In the genomic region with DNA sequence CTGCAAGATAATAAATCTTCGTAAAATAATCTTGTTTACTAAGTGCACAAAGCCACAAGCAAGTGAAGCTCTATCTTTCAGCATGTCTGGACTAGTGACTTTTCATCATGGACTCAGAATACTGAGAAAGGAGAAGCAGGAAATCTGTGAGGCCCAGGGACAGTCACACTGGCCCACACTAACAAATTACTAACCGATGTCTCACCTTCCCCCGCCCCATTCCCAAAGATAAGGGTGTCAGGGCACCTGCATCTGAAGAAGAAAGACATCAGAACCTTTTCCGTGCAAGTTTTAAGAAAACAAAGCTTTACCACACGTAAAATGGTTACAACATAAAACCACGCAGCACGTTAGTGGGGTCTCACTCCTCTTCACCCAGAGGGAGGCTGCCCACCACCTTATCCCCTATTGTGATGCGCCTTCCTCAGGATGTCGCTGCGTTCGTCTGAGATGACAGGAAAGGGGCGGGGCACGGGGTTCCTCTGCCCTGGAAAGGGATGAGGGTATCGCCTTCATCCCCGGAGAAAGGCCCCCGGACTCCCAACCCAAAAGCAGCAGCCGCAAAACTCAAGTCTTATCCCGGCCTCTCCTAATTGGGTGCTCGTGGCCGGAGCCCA, we compare ENCODE assay signal across 1 cellular context.
TF ChIP-seq lines count a peak whose summit lies in the region.

No MANE protein-coding gene starts in this region.

TF ChIP-seq in GM23338, 12 proteins besides CTCF, POLR2A, EP300 and RAD21 (continued from another document):
- TF ChIP-seq, protein P1, sequence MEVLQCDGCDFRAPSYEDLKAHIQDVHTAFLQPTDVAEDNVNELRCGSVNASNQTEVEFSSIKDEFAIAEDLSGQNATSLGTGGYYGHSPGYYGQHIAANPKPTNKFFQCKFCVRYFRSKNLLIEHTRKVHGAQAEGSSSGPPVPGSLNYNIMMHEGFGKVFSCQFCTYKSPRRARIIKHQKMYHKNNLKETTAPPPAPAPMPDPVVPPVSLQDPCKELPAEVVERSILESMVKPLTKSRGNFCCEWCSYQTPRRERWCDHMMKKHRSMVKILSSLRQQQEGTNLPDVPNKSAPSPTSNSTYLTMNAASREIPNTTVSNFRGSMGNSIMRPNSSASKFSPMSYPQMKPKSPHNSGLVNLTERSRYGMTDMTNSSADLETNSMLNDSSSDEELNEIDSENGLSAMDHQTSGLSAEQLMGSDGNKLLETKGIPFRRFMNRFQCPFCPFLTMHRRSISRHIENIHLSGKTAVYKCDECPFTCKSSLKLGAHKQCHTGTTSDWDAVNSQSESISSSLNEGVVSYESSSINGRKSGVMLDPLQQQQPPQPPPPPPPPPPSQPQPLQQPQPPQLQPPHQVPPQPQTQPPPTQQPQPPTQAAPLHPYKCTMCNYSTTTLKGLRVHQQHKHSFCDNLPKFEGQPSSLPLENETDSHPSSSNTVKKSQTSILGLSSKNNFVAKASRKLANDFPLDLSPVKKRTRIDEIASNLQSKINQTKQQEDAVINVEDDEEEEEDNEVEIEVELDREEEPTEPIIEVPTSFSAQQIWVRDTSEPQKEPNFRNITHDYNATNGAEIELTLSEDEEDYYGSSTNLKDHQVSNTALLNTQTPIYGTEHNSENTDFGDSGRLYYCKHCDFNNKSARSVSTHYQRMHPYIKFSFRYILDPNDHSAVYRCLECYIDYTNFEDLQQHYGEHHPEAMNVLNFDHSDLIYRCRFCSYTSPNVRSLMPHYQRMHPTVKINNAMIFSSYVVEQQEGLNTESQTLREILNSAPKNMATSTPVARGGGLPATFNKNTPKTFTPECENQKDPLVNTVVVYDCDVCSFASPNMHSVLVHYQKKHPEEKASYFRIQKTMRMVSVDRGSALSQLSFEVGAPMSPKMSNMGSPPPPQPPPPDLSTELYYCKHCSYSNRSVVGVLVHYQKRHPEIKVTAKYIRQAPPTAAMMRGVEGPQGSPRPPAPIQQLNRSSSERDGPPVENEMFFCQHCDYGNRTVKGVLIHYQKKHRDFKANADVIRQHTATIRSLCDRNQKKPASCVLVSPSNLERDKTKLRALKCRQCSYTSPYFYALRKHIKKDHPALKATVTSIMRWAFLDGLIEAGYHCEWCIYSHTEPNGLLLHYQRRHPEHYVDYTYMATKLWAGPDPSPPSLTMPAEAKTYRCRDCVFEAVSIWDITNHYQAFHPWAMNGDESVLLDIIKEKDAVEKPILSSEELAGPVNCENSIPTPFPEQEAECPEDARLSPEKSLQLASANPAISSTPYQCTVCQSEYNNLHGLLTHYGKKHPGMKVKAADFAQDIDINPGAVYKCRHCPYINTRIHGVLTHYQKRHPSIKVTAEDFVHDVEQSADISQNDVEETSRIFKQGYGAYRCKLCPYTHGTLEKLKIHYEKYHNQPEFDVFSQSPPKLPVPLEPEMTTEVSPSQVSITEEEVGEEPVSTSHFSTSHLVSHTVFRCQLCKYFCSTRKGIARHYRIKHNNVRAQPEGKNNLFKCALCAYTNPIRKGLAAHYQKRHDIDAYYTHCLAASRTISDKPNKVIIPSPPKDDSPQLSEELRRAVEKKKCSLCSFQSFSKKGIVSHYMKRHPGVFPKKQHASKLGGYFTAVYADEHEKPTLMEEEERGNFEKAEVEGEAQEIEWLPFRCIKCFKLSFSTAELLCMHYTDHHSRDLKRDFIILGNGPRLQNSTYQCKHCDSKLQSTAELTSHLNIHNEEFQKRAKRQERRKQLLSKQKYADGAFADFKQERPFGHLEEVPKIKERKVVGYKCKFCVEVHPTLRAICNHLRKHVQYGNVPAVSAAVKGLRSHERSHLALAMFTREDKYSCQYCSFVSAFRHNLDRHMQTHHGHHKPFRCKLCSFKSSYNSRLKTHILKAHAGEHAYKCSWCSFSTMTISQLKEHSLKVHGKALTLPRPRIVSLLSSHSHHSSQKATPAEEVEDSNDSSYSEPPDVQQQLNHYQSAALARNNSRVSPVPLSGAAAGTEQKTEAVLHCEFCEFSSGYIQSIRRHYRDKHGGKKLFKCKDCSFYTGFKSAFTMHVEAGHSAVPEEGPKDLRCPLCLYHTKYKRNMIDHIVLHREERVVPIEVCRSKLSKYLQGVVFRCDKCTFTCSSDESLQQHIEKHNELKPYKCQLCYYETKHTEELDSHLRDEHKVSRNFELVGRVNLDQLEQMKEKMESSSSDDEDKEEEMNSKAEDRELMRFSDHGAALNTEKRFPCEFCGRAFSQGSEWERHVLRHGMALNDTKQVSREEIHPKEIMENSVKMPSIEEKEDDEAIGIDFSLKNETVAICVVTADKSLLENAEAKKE (CRISPR knock-in tag; IDR thresholded peaks at IDR 0.05): no peak
- TF ChIP-seq, protein P2, sequence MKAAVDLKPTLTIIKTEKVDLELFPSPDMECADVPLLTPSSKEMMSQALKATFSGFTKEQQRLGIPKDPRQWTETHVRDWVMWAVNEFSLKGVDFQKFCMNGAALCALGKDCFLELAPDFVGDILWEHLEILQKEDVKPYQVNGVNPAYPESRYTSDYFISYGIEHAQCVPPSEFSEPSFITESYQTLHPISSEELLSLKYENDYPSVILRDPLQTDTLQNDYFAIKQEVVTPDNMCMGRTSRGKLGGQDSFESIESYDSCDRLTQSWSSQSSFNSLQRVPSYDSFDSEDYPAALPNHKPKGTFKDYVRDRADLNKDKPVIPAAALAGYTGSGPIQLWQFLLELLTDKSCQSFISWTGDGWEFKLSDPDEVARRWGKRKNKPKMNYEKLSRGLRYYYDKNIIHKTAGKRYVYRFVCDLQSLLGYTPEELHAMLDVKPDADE (IDR thresholded peaks at IDR 0.05): no peak
- TF ChIP-seq, protein P3, sequence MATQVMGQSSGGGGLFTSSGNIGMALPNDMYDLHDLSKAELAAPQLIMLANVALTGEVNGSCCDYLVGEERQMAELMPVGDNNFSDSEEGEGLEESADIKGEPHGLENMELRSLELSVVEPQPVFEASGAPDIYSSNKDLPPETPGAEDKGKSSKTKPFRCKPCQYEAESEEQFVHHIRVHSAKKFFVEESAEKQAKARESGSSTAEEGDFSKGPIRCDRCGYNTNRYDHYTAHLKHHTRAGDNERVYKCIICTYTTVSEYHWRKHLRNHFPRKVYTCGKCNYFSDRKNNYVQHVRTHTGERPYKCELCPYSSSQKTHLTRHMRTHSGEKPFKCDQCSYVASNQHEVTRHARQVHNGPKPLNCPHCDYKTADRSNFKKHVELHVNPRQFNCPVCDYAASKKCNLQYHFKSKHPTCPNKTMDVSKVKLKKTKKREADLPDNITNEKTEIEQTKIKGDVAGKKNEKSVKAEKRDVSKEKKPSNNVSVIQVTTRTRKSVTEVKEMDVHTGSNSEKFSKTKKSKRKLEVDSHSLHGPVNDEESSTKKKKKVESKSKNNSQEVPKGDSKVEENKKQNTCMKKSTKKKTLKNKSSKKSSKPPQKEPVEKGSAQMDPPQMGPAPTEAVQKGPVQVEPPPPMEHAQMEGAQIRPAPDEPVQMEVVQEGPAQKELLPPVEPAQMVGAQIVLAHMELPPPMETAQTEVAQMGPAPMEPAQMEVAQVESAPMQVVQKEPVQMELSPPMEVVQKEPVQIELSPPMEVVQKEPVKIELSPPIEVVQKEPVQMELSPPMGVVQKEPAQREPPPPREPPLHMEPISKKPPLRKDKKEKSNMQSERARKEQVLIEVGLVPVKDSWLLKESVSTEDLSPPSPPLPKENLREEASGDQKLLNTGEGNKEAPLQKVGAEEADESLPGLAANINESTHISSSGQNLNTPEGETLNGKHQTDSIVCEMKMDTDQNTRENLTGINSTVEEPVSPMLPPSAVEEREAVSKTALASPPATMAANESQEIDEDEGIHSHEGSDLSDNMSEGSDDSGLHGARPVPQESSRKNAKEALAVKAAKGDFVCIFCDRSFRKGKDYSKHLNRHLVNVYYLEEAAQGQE (IDR thresholded peaks at IDR 0.05; ENCODE audit: unreplicated experiment): no peak
- TF ChIP-seq JUNB (IDR thresholded peaks at IDR 0.05; ENCODE audit: unreplicated experiment) (no peak), ZNF331 (CRISPR knock-in tag; IDR thresholded peaks at IDR 0.05; ENCODE audit: low read depth) (no peak), EZH2phosphoT487 (IDR thresholded peaks at IDR 0.05; ENCODE audit: unreplicated experiment) (no peak), ZNF114 (CRISPR knock-in tag; IDR thresholded peaks at IDR 0.05) (no peak)
TF ChIP-seq in GM23338: peak in this region for 0.
